In genomic region chr2:200509608-200510433, GRCh38 we compare ENCODE assay signal across 8 cellular contexts. TPM values are rescaled to one million over a fixed set of nuclear protein-coding genes. Genes with fewer than 3 reads are reported as not detected.
DNase-seq lines count a peak whose midpoint lies in the region; ATAC-seq, FAIRE-seq and TF ChIP-seq lines count a peak whose summit lies in the region.

KCTD18 (minus strand) TSS chr2:200510068; CDS start chr2:200507016, 3,052 bp downstream.

- peak within 1 kb of the TSS; percentile 81 to 90 for H3K4me3 ChIP-seq in kidney (ENCODE audit: low read length in 2 of 2)

- FAIRE-seq in kidney (lab: Jason Lieb, UNC): no peak

- no peaks in the 10 kb centered on the region for H3K9me3 ChIP-seq in kidney (ENCODE audit: control insufficient read depth in 1 of 2, low read length in 2 of 2)

- peak within 1 kb of the TSS; percentile 87 to 91 for H3K9ac ChIP-seq in kidney (ENCODE audit: low read length in 2 of 2)

- H3K27ac ChIP-seq in kidney (ENCODE audit: low read depth in 2 of 2, low read length in 2 of 2): peak within 1 kb of the TSS; percentile 44 to 62

- peak; percentile 78 to 84 for DNase-seq in AML-193 (lab: John Stamatoyannopoulos, UW)
- peak; percentile 76 for DNase-seq in NCI-H460 (ENCODE audit: extremely low read depth, low read depth)
- DNase-seq in activated CD4-positive, alpha-beta T cell treated with anti-CD3 and anti-CD28 coated beads for 1 hour: peak; percentile 83
- DNase-seq in cerebellar nuclear complex (lab: John Stamatoyannopoulos, UW): peak; percentile 26 to 74
- DNase-seq in kidney: peak; percentile 97
- DNase-seq in stimulated activated CD4-positive, alpha-beta T cell treated with anti-CD3 and anti-CD28 coated beads, Interleukin-15, amount 100 ng/mL, for 24 hours: peak; percentile 95

- TF ChIP-seq CTCF in kidney (IDR thresholded peaks at IDR 0.05; ENCODE audit: borderline replicate concordance, extremely low read depth, insufficient read depth): peak; percentile 82

- peaks cover 0 to 4% of the 10 kb centered on the region in 2 donors for H3K36me3 ChIP-seq in kidney (ENCODE audit: control insufficient read depth in 1 of 2, insufficient read depth in 2 of 2, low read length in 2 of 2)

- peaks cover 4 to 8% of the 10 kb centered on the region in 2 donors for H3K4me1 ChIP-seq in kidney (ENCODE audit: control insufficient read depth in 1 of 2, insufficient read depth in 1 of 2, low read depth in 1 of 2, low read length in 2 of 2)

- ATAC-seq in GM19025 (IDR thresholded peaks at IDR 0.05; ENCODE audit: low read depth, unreplicated experiment): peak; percentile 99
- peak; percentile 100 for ATAC-seq in HG03280 (IDR thresholded peaks at IDR 0.05; ENCODE audit: unreplicated experiment)

- intact Hi-C loops in kidney (cut with DNase I): no loop called here

RNA-seq across cellular contexts. Expression of gene KCTD18, which starts in this region (rescaled TPM):
- total RNA-seq in NCI-H460 (2014; rRNA removed; shearing (Covaris generic)): 22.0 and 23.0 TPM in 2 replicates
- polyA plus RNA-seq in NCI-H460 (2014; cell fraction: nucleus; rRNA removed): 12.9 and 31.2 TPM in 2 replicates
- total RNA-seq in kidney: 12.6 TPM
- 8.5 TPM for polyA plus RNA-seq in kidney (ENCODE audit: insufficient read depth, low read depth, low replicate concordance)

Comparison
In these comparisons a context has a peak if more than half of its experiments do, and no peak if none do; other contexts are left out.
1. Peak in every context shown above with its lines: DNase-seq, ATAC-seq, H3K4me3 ChIP-seq and H3K27ac ChIP-seq.